14 cellular contexts compared by ENCODE assay signal in genomic region chr17:65537845-65538678, GRCh38. TPM values are rescaled to one million over a fixed set of nuclear protein-coding genes. Genes with fewer than 3 reads are reported as not detected.
DNase-seq lines count a peak whose midpoint lies in the region; ATAC-seq and FAIRE-seq lines count a peak whose summit lies in the region.
"Had no signal": no experiment of that assay in that cellular context is flagged by ENCODE, and none has a peak within 500 bp of the region (broad histone marks: within the 10 kb centered on the region; RNA-seq: fewer than 3 reads in every experiment).

No MANE protein-coding gene starts in this region.

- peaks cover 73% of the 10 kb centered on the region for H3K36me3 ChIP-seq in effector memory CD4-positive, alpha-beta T cell (ENCODE audit: control insufficient read depth, insufficient read depth, low read length)

- H3K27ac ChIP-seq in effector memory CD4-positive, alpha-beta T cell (ENCODE audit: insufficient read depth, low read length, poor library complexity, severe bottlenecking) = peak overlapping the region; percentile 27

- no peaks in the 10 kb centered on the region for H3K4me1 ChIP-seq in effector memory CD4-positive, alpha-beta T cell (ENCODE audit: control insufficient read depth, insufficient read depth, low read length, poor library complexity, severe bottlenecking)

- peak; percentile 85 for FAIRE-seq in HTR-8/SVneo (lab: Jason Lieb, UNC)
- FAIRE-seq: colon, frontal cortex had no signal

- DNase-seq in HTR-8/SVneo (ENCODE audit: insufficient read length, low spot score) = no peak
- DNase-seq in activated T-cell treated with anti-CD3 and anti-CD28 coated beads for 4 hours = peak; percentile 39
- DNase-seq in effector memory CD4-positive, alpha-beta T cell = peak; percentile 27 to 47 (median 43)
- DNase-seq in stimulated activated CD4-positive, alpha-beta T cell treated with anti-CD3 and anti-CD28 coated beads, Interleukin-4, amount 100 ng/mL, for 1 hour = peak; percentile 61
- no peak for DNase-seq in mesenteric fat pad (ENCODE audit: low spot score)
- DNase-seq in HuH-7 (ENCODE audit: low spot score) = no peak
- DNase-seq: kidney glomerular epithelial cell, NCI-H1105 treated with DMSO at 0.1 percent for 48 hours, NCI-H748 treated with DMSO at 0.1 percent for 48 hours, SK-N-SH had no signal

- H3K9me3 ChIP-seq in effector memory CD4-positive, alpha-beta T cell (ENCODE audit: control insufficient read depth, low read length) = no peaks in the 10 kb centered on the region
- H3K9me3 ChIP-seq: SK-N-SH had no signal

- H3K27me3 ChIP-seq in effector memory CD4-positive, alpha-beta T cell (replicated peaks; ENCODE audit: control insufficient read depth, insufficient read depth, low read length, poor library complexity, severe bottlenecking) = no peaks in the 10 kb centered on the region

- no peak overlapping the region for H3K4me3 ChIP-seq in effector memory CD4-positive, alpha-beta T cell (ENCODE audit: insufficient read depth, low read depth, low read length, poor library complexity, severe bottlenecking)

- ATAC-seq in GM21390 (IDR thresholded peaks at IDR 0.05; ENCODE audit: unreplicated experiment) = no peak
- ATAC-seq in GM21381 (IDR thresholded peaks at IDR 0.05; ENCODE audit: unreplicated experiment) = no peak

RNA-seq across cellular contexts. Expression of gene AXIN2, which starts 23.4 kb away (rescaled TPM):
- total RNA-seq in mesenteric fat pad = 26.9 TPM

Comparison
In these comparisons a context has a peak if more than half of its experiments do, and no peak if none do; other contexts are left out.
1. DNase-seq: peak in activated T-cell treated with anti-CD3 and anti-CD28 coated beads for 4 hours (single experiment), effector memory CD4-positive, alpha-beta T cell (3 of 3) and stimulated activated CD4-positive, alpha-beta T cell treated with anti-CD3 and anti-CD28 coated beads, Interleukin-4, amount 100 ng/mL, for 1 hour (single experiment); none in HTR-8/SVneo (single experiment), mesenteric fat pad (single experiment) and HuH-7 (single experiment).